Comparison of ENCODE assay signal across 26 cellular contexts in genomic region chr16:48932216-48932855, GRCh38.
"Had no signal": no experiment of that assay in that cellular context is flagged by ENCODE, and none has a peak within 500 bp of the region (broad histone marks: within the 10 kb centered on the region; RNA-seq: fewer than 3 reads in every experiment).

No MANE protein-coding gene starts in this region.

- ATAC-seq: activated T-cell treated with anti-CD3 and anti-CD28 coated beads, Interleukin-2, amount 50 U/mL, for 72 hours; K562; Panc1; SK-N-SH treated with all-trans-retinoic acid at 6 μM for 48 hours had no signal

- DNase-seq: activated B cell treated with CpG ODN at 0.5 μM for 24 hours; activated CD4-positive, alpha-beta memory T cell treated with anti-CD3 and anti-CD28 coated beads for 36 hours; activated CD4-positive, alpha-beta T cell treated with anti-CD3 and anti-CD28 coated beads, Interleukin-2, amount 10 ng/mL, durations not matched to agents 7 days and 5 days; activated gamma-delta T cell treated with Interleukin-2 at 50 U/mL for 16 hours; activated naive CD4-positive, alpha-beta T cell treated with anti-CD3 and anti-CD28 coated beads, Interleukin-2, amount 10 ng/mL, durations not matched to agents 7 days and 5 days; activated naive CD8-positive, alpha-beta T cell treated with anti-CD3 and anti-CD28 coated beads for 36 hours; activated T-cell treated with anti-CD3 and anti-CD28 coated beads, Interleukin-2, amount 50 U/mL, for 72 hours; Karpas-422; MM.1S; NCI-H1105; NCI-H1436; NCI-H1694 treated with DMSO at 0.1 percent for 48 hours; NCI-H2029 treated with DMSO at 0.1 percent for 48 hours; NCI-H345; NCI-H510A treated with DMSO at 0.1 percent for 48 hours; NCI-H69; NK-92 treated with Interleukin-12 subunit alpha and Interleukin-12 subunit beta, amount 100 ng/mL, for 24 hours; OCI-M1; Right ventricle myocardium superior; RPMI8226; SW 1271 had no signal

- H3K27ac Mint-ChIP-seq: activated B cell treated with CpG ODN at 0.5 μM for 24 hours; activated CD4-positive, alpha-beta memory T cell treated with anti-CD3 and anti-CD28 coated beads for 36 hours; activated CD4-positive, alpha-beta T cell treated with anti-CD3 and anti-CD28 coated beads, Interleukin-2, amount 10 ng/mL, durations not matched to agents 7 days and 5 days; activated naive CD4-positive, alpha-beta T cell treated with anti-CD3 and anti-CD28 coated beads, Interleukin-2, amount 10 ng/mL, durations not matched to agents 7 days and 5 days; activated naive CD8-positive, alpha-beta T cell treated with anti-CD3 and anti-CD28 coated beads for 36 hours; activated T-cell treated with anti-CD3 and anti-CD28 coated beads, Interleukin-2, amount 50 U/mL, for 72 hours; activated T-helper 2 cell treated with anti-CD3 and anti-CD28 coated beads, Interferon-gamma antibody, Interleukin-2, Interleukin-4, amounts not matched to agents 10 μg/mL and 5 μg/mL and 100 μg/mL, durations not matched to agents 14 hours and 24 hours and 36 hours had no signal

- H3K36me3 ChIP-seq: SJSA1 had no signal

- H3K9me3 ChIP-seq: SJSA1 had no signal

- H3K36me3 Mint-ChIP-seq: activated CD4-positive, alpha-beta memory T cell treated with anti-CD3 and anti-CD28 coated beads for 36 hours; activated naive CD4-positive, alpha-beta T cell treated with anti-CD3 and anti-CD28 coated beads, Interleukin-2, amount 10 ng/mL, durations not matched to agents 7 days and 5 days; activated naive CD8-positive, alpha-beta T cell treated with anti-CD3 and anti-CD28 coated beads for 36 hours had no signal

- H3K27me3 Mint-ChIP-seq: activated B cell treated with CpG ODN at 0.5 μM for 24 hours; activated CD4-positive, alpha-beta memory T cell treated with anti-CD3 and anti-CD28 coated beads for 36 hours; activated CD4-positive, alpha-beta T cell treated with anti-CD3 and anti-CD28 coated beads, Interleukin-2, amount 10 ng/mL, durations not matched to agents 7 days and 5 days; activated naive CD4-positive, alpha-beta T cell treated with anti-CD3 and anti-CD28 coated beads, Interleukin-2, amount 10 ng/mL, durations not matched to agents 7 days and 5 days; activated naive CD8-positive, alpha-beta T cell treated with anti-CD3 and anti-CD28 coated beads for 36 hours had no signal

- H3K27me3 ChIP-seq: SJSA1 had no signal

- H3K4me3 ChIP-seq: K562, SJSA1 had no signal

- FAIRE-seq: K562 had no signal

- H3K4me3 Mint-ChIP-seq: activated B cell treated with CpG ODN at 0.5 μM for 24 hours; activated CD4-positive, alpha-beta memory T cell treated with anti-CD3 and anti-CD28 coated beads for 36 hours; activated CD4-positive, alpha-beta T cell treated with anti-CD3 and anti-CD28 coated beads, Interleukin-2, amount 10 ng/mL, durations not matched to agents 7 days and 5 days; activated naive CD4-positive, alpha-beta T cell treated with anti-CD3 and anti-CD28 coated beads, Interleukin-2, amount 10 ng/mL, durations not matched to agents 7 days and 5 days; activated naive CD8-positive, alpha-beta T cell treated with anti-CD3 and anti-CD28 coated beads for 36 hours; activated T-cell treated with anti-CD3 and anti-CD28 coated beads, Interleukin-2, amount 50 U/mL, for 72 hours had no signal

- H3K4me1 Mint-ChIP-seq: activated B cell treated with CpG ODN at 0.5 μM for 24 hours; activated CD4-positive, alpha-beta T cell treated with anti-CD3 and anti-CD28 coated beads, Interleukin-2, amount 10 ng/mL, durations not matched to agents 7 days and 5 days; activated naive CD4-positive, alpha-beta T cell treated with anti-CD3 and anti-CD28 coated beads, Interleukin-2, amount 10 ng/mL, durations not matched to agents 7 days and 5 days; activated naive CD8-positive, alpha-beta T cell treated with anti-CD3 and anti-CD28 coated beads for 36 hours had no signal

- H3K27ac ChIP-seq: SJSA1 had no signal

- H3K4me1 ChIP-seq: SJSA1 had no signal
